In genomic region chr7:135194494-135195095, GRCh38 we compare ENCODE assay signal across 20 cellular contexts. TPM values are rescaled to one million over a fixed set of nuclear protein-coding genes. Genes with fewer than 3 reads are reported as not detected.
A peak's percentile ranks its signal among the peaks of the same experiment; 100 is the strongest.
DNase-seq lines count a peak whose midpoint lies in the region; ATAC-seq and TF ChIP-seq lines count a peak whose summit lies in the region.
"Had no signal": no experiment of that assay in that cellular context is flagged by ENCODE, and none has a peak within 500 bp of the region (broad histone marks: within the 10 kb centered on the region; RNA-seq: fewer than 3 reads in every experiment).

No MANE protein-coding gene starts in this region.

- H3K27me3 ChIP-seq in heart right ventricle (no peaks in the 10 kb centered on the region), tibial nerve (no peaks in the 10 kb centered on the region)

- no peak for TF ChIP-seq POLR2A in tibial nerve (IDR thresholded peaks at IDR 0.05)

- H3K27ac ChIP-seq in heart right ventricle (peak overlapping the region in 1 of 10 donors; percentile 25), caudate nucleus (ENCODE audit: low read depth, low read length) (no peak overlapping the region), tibial nerve (peak overlapping the region in 1 of 4 donors; percentile 39)

- peak overlapping the region; percentile 43 for H3K27ac Mint-ChIP-seq in activated T-helper 17 cell treated with anti-CD3 and anti-CD28 coated beads, Interleukin-2, amount 50 U/mL, for 72 hours
- H3K27ac Mint-ChIP-seq: activated CD4-positive, alpha-beta T cell treated with anti-CD3 and anti-CD28 coated beads, Interleukin-2, amount 10 ng/mL, durations not matched to agents 7 days and 5 days; CD4-positive, alpha-beta memory T cell; mesothelial cell of epicardium; nephron; T-cell had no signal

- no peaks in the 10 kb centered on the region for H3K9me3 ChIP-seq in heart right ventricle
- no peaks in the 10 kb centered on the region for H3K9me3 ChIP-seq in tibial nerve
- no peaks in the 10 kb centered on the region for H3K9me3 ChIP-seq in mucosa of descending colon

- no peak for TF ChIP-seq CTCF in heart right ventricle (IDR thresholded peaks at IDR 0.05)
- TF ChIP-seq CTCF in tibial nerve (IDR thresholded peaks at IDR 0.05) = no peak
- TF ChIP-seq CTCF in mucosa of descending colon (IDR thresholded peaks at IDR 0.05) = no peak

- no peaks in the 10 kb centered on the region for H3K4me1 Mint-ChIP-seq in activated T-helper 17 cell treated with anti-CD3 and anti-CD28 coated beads, Interleukin-2, amount 50 U/mL, for 72 hours
- H3K4me1 Mint-ChIP-seq: activated CD4-positive, alpha-beta T cell treated with anti-CD3 and anti-CD28 coated beads, Interleukin-2, amount 10 ng/mL, durations not matched to agents 7 days and 5 days; nephron had no signal

- WGBS in heart right ventricle, 2 donors = 79 to 80% methylated on average over 12 of the region's 12 CpGs
- WGBS in tibial nerve, 2 donors = 77 to 83% methylated on average over 12 of the region's 12 CpGs

- peaks cover 100% of the 10 kb centered on the region for H3K36me3 Mint-ChIP-seq in activated T-helper 17 cell treated with anti-CD3 and anti-CD28 coated beads, Interleukin-2, amount 50 U/mL, for 72 hours (ENCODE audit: low read depth)

- peaks cover 0 to 100% (median 36%) of the 10 kb centered on the region in 9 donors for H3K36me3 ChIP-seq in heart right ventricle
- H3K36me3 ChIP-seq in tibial nerve = peaks cover 0 to 93% (median 10%) of the 10 kb centered on the region in 3 donors
- H3K36me3 ChIP-seq in mucosa of descending colon (ENCODE audit: low read depth) = no peaks in the 10 kb centered on the region

- no peaks in the 10 kb centered on the region for H3K9me3 Mint-ChIP-seq in activated T-helper 17 cell treated with anti-CD3 and anti-CD28 coated beads, Interleukin-2, amount 50 U/mL, for 72 hours
- H3K9me3 Mint-ChIP-seq: activated CD4-positive, alpha-beta T cell treated with anti-CD3 and anti-CD28 coated beads, Interleukin-2, amount 10 ng/mL, durations not matched to agents 7 days and 5 days; CD4-positive, alpha-beta memory T cell; mesothelial cell of epicardium; nephron; T-cell had no signal

- DNase-seq in Right ventricle myocardium inferior (ENCODE audit: missing footprints) (peak; percentile 60), heart right ventricle (no peak), glomerular visceral epithelial cell (ENCODE audit: extremely low spot score) (peak; percentile 9), caudate nucleus (lab: John Stamatoyannopoulos, UW) (no peak), tibial nerve (ENCODE audit: low spot score in 2 of 2) (no peak), mucosa of descending colon (no peak), NCI-H345 (lab: John Stamatoyannopoulos, UW) (no peak)
- DNase-seq: activated CD4-positive, alpha-beta T cell treated with anti-CD3 and anti-CD28 coated beads, Interleukin-2, amount 10 ng/mL, durations not matched to agents 7 days and 5 days; activated naive CD4-positive, alpha-beta T cell treated with Interleukin-2 at 50 U/mL for 16 hours; CD4-positive, alpha-beta memory T cell; KG1; NCI-H2081; NCI-H524; T-cell had no signal

- no peaks in the 10 kb centered on the region for H3K27me3 Mint-ChIP-seq in activated T-helper 17 cell treated with anti-CD3 and anti-CD28 coated beads, Interleukin-2, amount 50 U/mL, for 72 hours
- H3K27me3 Mint-ChIP-seq: activated CD4-positive, alpha-beta T cell treated with anti-CD3 and anti-CD28 coated beads, Interleukin-2, amount 10 ng/mL, durations not matched to agents 7 days and 5 days; CD4-positive, alpha-beta memory T cell; T-cell had no signal

- H3K4me3 ChIP-seq in heart right ventricle (no peak overlapping the region), tibial nerve (no peak overlapping the region), mucosa of descending colon (no peak overlapping the region)

- H3K4me1 ChIP-seq in heart right ventricle = peaks cover 0 to 7% (median 0%) of the 10 kb centered on the region in 9 donors
- peaks cover 0 to 5% (median 0%) of the 10 kb centered on the region in 4 donors for H3K4me1 ChIP-seq in tibial nerve
- no peaks in the 10 kb centered on the region for H3K4me1 ChIP-seq in mucosa of descending colon (ENCODE audit: low read depth)

- no peak for ATAC-seq in Right ventricle myocardium inferior
- no peak for ATAC-seq in heart right ventricle
- ATAC-seq in activated T-helper 17 cell treated with anti-CD3 and anti-CD28 coated beads, Interleukin-2, amount 50 U/mL, for 72 hours (replicated peaks) = no peak
- no peak for ATAC-seq in mucosa of descending colon
- ATAC-seq: T-cell had no signal

- intact Hi-C loops in Right ventricle myocardium inferior (cut with DNase I) = no loop called here
- intact Hi-C loops in heart right ventricle (cut with DNase I) = no loop called here
- intact Hi-C loops in mucosa of descending colon (cut with DNase I, micrococcal nuclease) = no loop called here

- H3K4me3 Mint-ChIP-seq in activated T-helper 17 cell treated with anti-CD3 and anti-CD28 coated beads, Interleukin-2, amount 50 U/mL, for 72 hours = no peak overlapping the region
- H3K4me3 Mint-ChIP-seq: activated CD4-positive, alpha-beta T cell treated with anti-CD3 and anti-CD28 coated beads, Interleukin-2, amount 10 ng/mL, durations not matched to agents 7 days and 5 days; CD4-positive, alpha-beta memory T cell; mesothelial cell of epicardium; nephron; T-cell had no signal

- no peak for TF ChIP-seq EP300 in tibial nerve (IDR thresholded peaks at IDR 0.05)

RNA-seq across cellular contexts. Expression of gene WDR91, which starts 16.7 kb away (rescaled TPM):
- 3.8 TPM for total RNA-seq in Right ventricle myocardium inferior
- total RNA-seq in heart right ventricle = 10 to 100 TPM in 1 of 10 donors, 1 to 10 TPM in 9; 3.0 to 10.4 (median 5.9) TPM
- polyA plus RNA-seq in heart right ventricle = 1 to 10 TPM; 3.7 to 8.6 TPM
- 1 to 10 TPM; 7.8 to 8.6 TPM for total RNA-seq in activated T-helper 17 cell treated with anti-CD3 and anti-CD28 coated beads, Interleukin-2, amount 50 U/mL, for 72 hours
- 10 to 100 TPM; 20.7 to 82.2 (median 32.6) TPM for total RNA-seq in tibial nerve
- 10 to 100 TPM in 2 of 3 donors, 1 to 10 TPM in 1; 6.4 to 15.4 (median 10.1) TPM for total RNA-seq in mucosa of descending colon

RNA-seq across cellular contexts. Expression of gene CYREN, which starts 24.1 kb away (rescaled TPM):
- total RNA-seq in Right ventricle myocardium inferior = 22.5 TPM
- 10 to 100 TPM; 16.0 to 33.3 (median 22.6) TPM for total RNA-seq in heart right ventricle
- polyA plus RNA-seq in heart right ventricle = 10 to 100 TPM; 20.1 to 23.4 TPM
- total RNA-seq in activated T-helper 17 cell treated with anti-CD3 and anti-CD28 coated beads, Interleukin-2, amount 50 U/mL, for 72 hours = 10 to 100 TPM; 26.9 to 30.5 TPM
- total RNA-seq in tibial nerve = 10 to 100 TPM; 41.8 to 50.6 (median 49.4) TPM
- 10 to 100 TPM; 34.4 to 42.0 (median 41.2) TPM for total RNA-seq in mucosa of descending colon

RNA-seq across cellular contexts. Expression of gene STRA8, which starts 39.0 kb away (rescaled TPM):
- total RNA-seq in Right ventricle myocardium inferior = not detected
- total RNA-seq in heart right ventricle = not detected
- not detected for polyA plus RNA-seq in heart right ventricle
- not detected for total RNA-seq in activated T-helper 17 cell treated with anti-CD3 and anti-CD28 coated beads, Interleukin-2, amount 50 U/mL, for 72 hours
- not detected for total RNA-seq in tibial nerve
- not detected for total RNA-seq in mucosa of descending colon
- total RNA-seq: activated CD4-positive, alpha-beta T cell treated with anti-CD3 and anti-CD28 coated beads, Interleukin-2, amount 10 ng/mL, durations not matched to agents 7 days and 5 days; CD4-positive, alpha-beta memory T cell; cerebellum; mesothelial cell of epicardium; posterior vena cava; T-cell; urinary bladder had no signal
- polyA plus RNA-seq: CD4-positive, alpha-beta memory T cell; urinary bladder had no signal

RNA-seq across cellular contexts. Expression of gene TMEM140, which starts 46.7 kb away (rescaled TPM):
- total RNA-seq in Right ventricle myocardium inferior = 24.3 TPM
- 10 to 100 TPM; 15.7 to 74.1 (median 26.2) TPM for total RNA-seq in heart right ventricle
- 10 to 100 TPM in 1 of 2 donors, 1 to 10 TPM in 1; 6.1 to 28.3 TPM for polyA plus RNA-seq in heart right ventricle
- total RNA-seq in activated T-helper 17 cell treated with anti-CD3 and anti-CD28 coated beads, Interleukin-2, amount 50 U/mL, for 72 hours = 10 to 100 TPM; 11.7 to 16.6 TPM
- total RNA-seq in tibial nerve = 10 to 100 TPM; 20.5 to 46.9 (median 32.5) TPM
- 10 to 100 TPM; 14.7 to 30.1 (median 20.9) TPM for total RNA-seq in mucosa of descending colon

Comparison
In these comparisons a context has a peak if more than half of its experiments do, and no peak if none do; other contexts are left out.
1. DNase-seq: peak in Right ventricle myocardium inferior (single experiment) and glomerular visceral epithelial cell (single experiment); none in heart right ventricle (0 of 2), caudate nucleus (0 of 61), tibial nerve (0 of 2), mucosa of descending colon (0 of 3) and NCI-H345 (single experiment).